ENCODE assay signal across 12 cellular contexts in the genomic region with DNA sequence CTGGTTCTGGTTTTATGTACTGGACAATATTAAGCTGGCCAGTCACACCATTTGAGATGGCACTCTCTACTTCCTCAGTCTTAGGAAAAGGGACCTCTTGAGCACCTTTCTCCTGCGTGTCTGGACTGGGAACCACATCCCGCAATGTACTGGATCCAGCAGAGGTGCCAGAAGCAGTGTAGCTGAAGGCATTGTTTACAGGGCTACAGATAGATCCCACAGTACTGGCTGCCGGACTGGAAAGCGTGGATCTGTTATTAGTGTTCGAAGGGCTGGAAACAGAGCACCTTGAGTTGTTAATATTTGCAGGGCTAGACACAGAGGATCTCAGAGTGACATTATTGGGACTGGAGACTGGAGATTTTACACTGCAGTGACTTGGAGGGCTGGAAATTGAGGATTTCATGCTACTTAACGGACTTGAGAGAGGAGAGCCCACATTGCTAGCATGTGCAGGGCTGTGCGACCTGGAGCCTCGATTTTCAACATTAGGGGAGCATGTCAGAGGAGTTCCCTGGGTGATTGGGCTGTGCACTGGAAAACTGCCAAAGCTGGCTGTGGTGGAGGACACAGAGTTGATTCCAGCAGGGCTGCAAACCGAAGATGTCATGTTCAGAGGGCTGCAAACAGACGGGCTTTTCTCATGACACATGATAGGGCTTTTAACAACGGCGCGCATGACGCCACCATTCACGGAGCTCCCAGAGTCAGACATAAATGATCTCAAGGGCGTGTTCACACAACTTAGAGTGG. TPM values are rescaled to one million over a fixed set of nuclear protein-coding genes. Genes with fewer than 3 reads are reported as not detected.
"Had no signal": no experiment of that assay in that cellular context is flagged by ENCODE, and none has a peak within 500 bp of the region (broad histone marks: within the 10 kb centered on the region; RNA-seq: fewer than 3 reads in every experiment).

No MANE protein-coding gene starts in this region.

- DNase-seq: activated CD4-positive, alpha-beta T cell treated with anti-CD3 and anti-CD28 coated beads, Interleukin-2, amount 10 ng/mL, durations not matched to agents 7 days and 5 days; activated CD4-positive, CD25-positive, alpha-beta regulatory T cell; activated CD8-positive, alpha-beta memory T cell treated with anti-CD3 and anti-CD28 coated beads for 24 hours; activated naive CD4-positive, alpha-beta T cell treated with anti-CD3 and anti-CD28 coated beads, Interleukin-2, amount 50 U/mL, for 16 hours; brain microvascular endothelial cell; glutamatergic neuron; mesenchymal stem cell; stimulated activated naive B cell treated with anti-CD40 and anti-IgM and Interleukin-4, amounts not matched to agents 10 μg/mL and 1 μg/mL and 100 μg/mL, for 72 hours; T-helper 2 cell had no signal

- H3K4me3 Mint-ChIP-seq: activated CD4-positive, alpha-beta T cell treated with anti-CD3 and anti-CD28 coated beads, Interleukin-2, amount 10 ng/mL, durations not matched to agents 7 days and 5 days; stimulated activated naive B cell treated with anti-CD40 and anti-IgM and Interleukin-4, amounts not matched to agents 10 μg/mL and 1 μg/mL and 100 μg/mL, for 72 hours; type B pancreatic cell had no signal

- ATAC-seq: stimulated activated naive B cell treated with anti-CD40 and anti-IgM and Interleukin-4, amounts not matched to agents 10 μg/mL and 1 μg/mL and 100 μg/mL, for 72 hours had no signal

- H3K27ac Mint-ChIP-seq: activated CD4-positive, alpha-beta T cell treated with anti-CD3 and anti-CD28 coated beads, Interleukin-2, amount 10 ng/mL, durations not matched to agents 7 days and 5 days; activated T-helper 2 cell treated with anti-CD3 and anti-CD28 coated beads, Interferon-gamma antibody, Interleukin-2, Interleukin-4, amounts not matched to agents 10 μg/mL and 5 μg/mL and 100 μg/mL, durations not matched to agents 14 hours and 24 hours and 36 hours; stimulated activated naive B cell treated with anti-CD40 and anti-IgM and Interleukin-4, amounts not matched to agents 10 μg/mL and 1 μg/mL and 100 μg/mL, for 72 hours; type B pancreatic cell had no signal

- H3K9me3 Mint-ChIP-seq: activated CD4-positive, alpha-beta T cell treated with anti-CD3 and anti-CD28 coated beads, Interleukin-2, amount 10 ng/mL, durations not matched to agents 7 days and 5 days; activated T-helper 2 cell treated with anti-CD3 and anti-CD28 coated beads, Interferon-gamma antibody, Interleukin-2, Interleukin-4, amounts not matched to agents 10 μg/mL and 5 μg/mL and 100 μg/mL, durations not matched to agents 14 hours and 24 hours and 36 hours; stimulated activated naive B cell treated with anti-CD40 and anti-IgM and Interleukin-4, amounts not matched to agents 10 μg/mL and 1 μg/mL and 100 μg/mL, for 72 hours; type B pancreatic cell had no signal

RNA-seq across cellular contexts. Expression of a gene that starts 6.4 kb away (rescaled TPM):
- polyA plus RNA-seq: smooth muscle cell had no signal
